ENCODE assay signal across 8 cellular contexts in the genomic region with DNA sequence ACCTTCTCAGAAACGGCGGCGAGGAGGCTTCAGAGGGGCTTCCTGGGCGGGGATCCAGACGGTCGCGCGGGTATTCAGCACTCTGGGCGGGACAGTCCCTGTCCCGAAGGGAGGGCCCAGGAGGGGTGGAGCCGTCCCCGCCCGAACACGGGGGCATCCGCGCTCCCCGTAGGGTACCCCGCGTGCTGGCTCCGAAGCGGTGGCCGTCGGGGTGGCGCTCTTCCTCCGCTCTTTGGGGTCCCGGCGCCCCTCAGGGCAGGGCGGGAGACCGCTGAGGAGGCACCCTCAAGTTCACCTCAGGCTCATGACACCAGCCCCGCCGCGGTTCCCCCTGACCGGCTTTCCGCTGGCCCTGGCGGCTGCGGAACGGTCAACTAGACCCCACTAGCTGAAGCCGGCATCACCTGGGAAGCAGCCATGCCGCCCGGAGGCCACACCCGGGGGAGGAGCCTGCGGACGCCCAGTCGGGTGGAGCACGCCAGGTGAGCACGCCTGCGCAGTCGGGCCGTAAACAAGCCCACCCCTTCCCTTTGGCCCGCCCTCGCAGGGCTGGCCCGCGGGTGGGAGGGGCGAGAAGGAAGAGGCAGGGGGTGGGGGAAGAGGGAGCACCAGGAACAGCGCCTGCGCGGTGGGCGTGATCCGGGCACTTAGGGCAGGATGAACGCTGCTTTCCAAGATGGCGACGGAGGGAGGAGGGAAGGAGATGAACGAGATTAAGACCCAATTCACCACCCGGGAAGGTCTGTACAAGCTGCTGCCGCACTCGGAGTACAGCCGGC. TPM values are rescaled to one million over a fixed set of nuclear protein-coding genes. Genes with fewer than 3 reads are reported as not detected.
A peak's percentile ranks its signal among the peaks of the same experiment; 100 is the strongest.
DNase-seq lines count a peak whose midpoint lies in the region; ATAC-seq and TF ChIP-seq lines count a peak whose summit lies in the region.

A gene with protein sequence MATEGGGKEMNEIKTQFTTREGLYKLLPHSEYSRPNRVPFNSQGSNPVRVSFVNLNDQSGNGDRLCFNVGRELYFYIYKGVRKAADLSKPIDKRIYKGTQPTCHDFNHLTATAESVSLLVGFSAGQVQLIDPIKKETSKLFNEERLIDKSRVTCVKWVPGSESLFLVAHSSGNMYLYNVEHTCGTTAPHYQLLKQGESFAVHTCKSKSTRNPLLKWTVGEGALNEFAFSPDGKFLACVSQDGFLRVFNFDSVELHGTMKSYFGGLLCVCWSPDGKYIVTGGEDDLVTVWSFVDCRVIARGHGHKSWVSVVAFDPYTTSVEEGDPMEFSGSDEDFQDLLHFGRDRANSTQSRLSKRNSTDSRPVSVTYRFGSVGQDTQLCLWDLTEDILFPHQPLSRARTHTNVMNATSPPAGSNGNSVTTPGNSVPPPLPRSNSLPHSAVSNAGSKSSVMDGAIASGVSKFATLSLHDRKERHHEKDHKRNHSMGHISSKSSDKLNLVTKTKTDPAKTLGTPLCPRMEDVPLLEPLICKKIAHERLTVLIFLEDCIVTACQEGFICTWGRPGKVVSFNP (plus strand): TSS at position 650 of the 779 bp plus-strand sequence. CDS start 27 bp downstream, at position 677.

- TF ChIP-seq CTCF in GM12874 (IDR thresholded peaks at IDR 0.05; ENCODE audit: insufficient read depth, low read depth, low read length) (peak; percentile 18; the same call in 1 of the 2 replicates), cardiac muscle cell (IDR thresholded peaks at IDR 0.05; ENCODE audit: low read depth, low read length) (no peak), transverse colon (IDR thresholded peaks at IDR 0.05) (no peak)

- peak; percentile 99 for DNase-seq in NCI-H1417 (lab: John Stamatoyannopoulos, UW)
- peak; percentile 86 to 96 for DNase-seq in SW 1271 (lab: John Stamatoyannopoulos, UW)
- peak; percentile 97 for DNase-seq in activated naive CD8-positive, alpha-beta T cell treated with anti-CD3 and anti-CD28 coated beads, Interleukin-2, amount 50 U/mL, for 16 hours (ENCODE audit: low read depth, low spot score)
- peak; percentile 98 to 99 for DNase-seq in cardiac muscle cell (ENCODE audit: low read depth in 1 of 2, low spot score in 1 of 2)
- DNase-seq in trophoblast cell: peak; percentile 98 to 99
- DNase-seq in transverse colon: peak; percentile 99

- peak within 1 kb of the TSS; percentile 85 for H3K4me2 ChIP-seq in trophoblast cell (ENCODE audit: low read length)

- peaks cover 13% of the 10 kb centered on the region for H3K79me2 ChIP-seq in trophoblast cell (ENCODE audit: control insufficient read depth, insufficient read depth, low read length, poor library complexity)

- peak within 1 kb of the TSS; percentile 90 for H3K14ac ChIP-seq in trophoblast cell (ENCODE audit: low read length)

- peak within 1 kb of the TSS; percentile 94 for H2AFZ ChIP-seq in trophoblast cell (ENCODE audit: insufficient read depth, low read length, poor library complexity)

- peak within 1 kb of the TSS; percentile 85 for H3K27ac ChIP-seq in cardiac muscle cell
- H3K27ac ChIP-seq in trophoblast cell (ENCODE audit: low read depth, low read length): peak within 1 kb of the TSS; percentile 81
- peak within 1 kb of the TSS; percentile 82 to 92 (median 88) for H3K27ac ChIP-seq in transverse colon

- H3K4me3 ChIP-seq in cardiac muscle cell (peak within 1 kb of the TSS; percentile 74), trophoblast cell (ENCODE audit: low read depth, low read length) (peak within 1 kb of the TSS; percentile 98), transverse colon (peak within 1 kb of the TSS; percentile 67 to 100 (median 87))

- H3K9ac ChIP-seq in trophoblast cell (ENCODE audit: low read length): peak within 1 kb of the TSS; percentile 90

- H3K23ac ChIP-seq in trophoblast cell (ENCODE audit: low read length): no peak within 1 kb of the TSS

- H3K4me1 ChIP-seq in cardiac muscle cell (ENCODE audit: low read depth) (peaks cover 16% of the 10 kb centered on the region), trophoblast cell (ENCODE audit: control insufficient read depth in 1 of 2, insufficient read depth in 2 of 2, low read length in 2 of 2) (no peaks in the 10 kb centered on the region), transverse colon (peaks cover 6 to 30% (median 21%) of the 10 kb centered on the region in 4 donors)

- peak within 1 kb of the TSS; percentile 72 for H2BK12ac ChIP-seq in trophoblast cell (ENCODE audit: low read length)

- H4K8ac ChIP-seq in trophoblast cell (ENCODE audit: low read depth, low read length): peak within 1 kb of the TSS; percentile 86

- H2BK120ac ChIP-seq in trophoblast cell (ENCODE audit: insufficient read depth, low read length, poor library complexity): peak within 1 kb of the TSS; percentile 78

- in situ Hi-C loops in transverse colon (cut with MboI; ENCODE audit: low pct_ligation_motif_present in 1 of 4, low pct_unique_long_range_greater_than_20kb in 1 of 4, low sequenced_read_pairs in 3 of 4): no loop called here

- ATAC-seq in HG02763 (IDR thresholded peaks at IDR 0.05; ENCODE audit: unreplicated experiment): peak; percentile 95

- H3K4ac ChIP-seq in trophoblast cell (ENCODE audit: low read depth, low read length): peak within 1 kb of the TSS; percentile 99

- H2BK5ac ChIP-seq in trophoblast cell (ENCODE audit: low read depth, low read length, poor library complexity): peak within 1 kb of the TSS; percentile 88

- peak within 1 kb of the TSS; percentile 85 for H4K91ac ChIP-seq in trophoblast cell (ENCODE audit: low read depth, low read length)

- peak within 1 kb of the TSS; percentile 94 for H3K18ac ChIP-seq in trophoblast cell (ENCODE audit: low read length)

- peak within 1 kb of the TSS; percentile 69 for H2AK5ac ChIP-seq in trophoblast cell (ENCODE audit: low read length)

- no CpG with 5 or more reads among the region's 67 CpGs for WGBS in trophoblast cell (ENCODE audit: extremely low coverage, insufficient coverage, insufficient read length)
- WGBS in transverse colon (ENCODE audit: low coverage in 1 of 2), 2 donors: 0% methylated on average over 47 of the region's 67 CpGs; no CpG with 5 or more reads in 1 of the 2 donors

- H3K36me3 ChIP-seq in cardiac muscle cell: no peaks in the 10 kb centered on the region
- peaks cover 3 to 4% of the 10 kb centered on the region in 2 experiments for H3K36me3 ChIP-seq in trophoblast cell (ENCODE audit: control insufficient read depth in 1 of 2, insufficient read depth in 2 of 2, low read length in 2 of 2)
- H3K36me3 ChIP-seq in transverse colon: no peaks in the 10 kb centered on the region

- intact Hi-C loops in transverse colon (cut with DNase I; ENCODE audit: low total_unique reads): loop anchor here (10.0 kb wide), 1 partner anchor 165 kb away; a partner anchor contains a TSS

- peak within 1 kb of the TSS; percentile 95 for H4K12ac ChIP-seq in trophoblast cell (ENCODE audit: low read depth, low read length)

- H3K27me3 ChIP-seq in cardiac muscle cell (no peaks in the 10 kb centered on the region), trophoblast cell (ENCODE audit: insufficient read depth, low read length) (no peaks in the 10 kb centered on the region), transverse colon (no peaks in the 10 kb centered on the region)

- TF ChIP-seq POLR2A in transverse colon (IDR thresholded peaks at IDR 0.05): peak; percentile 66

- TF ChIP-seq EP300 in transverse colon (IDR thresholded peaks at IDR 0.05; ENCODE audit: low read depth): no peak

- H3K9me3 ChIP-seq in cardiac muscle cell (ENCODE audit: low read depth) (no peaks in the 10 kb centered on the region), trophoblast cell (ENCODE audit: insufficient read depth, low read depth, low read length) (no peaks in the 10 kb centered on the region), transverse colon (no peaks in the 10 kb centered on the region)

- peaks cover 9% of the 10 kb centered on the region for H3K79me1 ChIP-seq in trophoblast cell (ENCODE audit: low read length)

RNA-seq across cellular contexts. Expression of the gene that starts here (rescaled TPM):
- total RNA-seq in cardiac muscle cell (20.5 and 24.0 TPM in 2 replicates), transverse colon (10 to 100 TPM; 21.3 to 31.3 (median 24.6) TPM)
- polyA plus RNA-seq in cardiac muscle cell: 25.6 and 27.0 TPM in 2 replicates
- polyA plus RNA-seq in trophoblast cell (2013): 17.9 and 18.4 TPM in 2 replicates

Comparison
In these comparisons a context has a peak if more than half of its experiments do, and no peak if none do; other contexts are left out.
1. Peak in every context shown above with its lines: DNase-seq, ATAC-seq, H3K4me3 ChIP-seq and H3K27ac ChIP-seq.